Comparison of ENCODE assay signal across 13 cellular contexts in genomic region chr6:97449437-97449966, GRCh38.
"Had no signal": no experiment of that assay in that cellular context is flagged by ENCODE, and none has a peak within 500 bp of the region (broad histone marks: within the 10 kb centered on the region; RNA-seq: fewer than 3 reads in every experiment).

No MANE protein-coding gene starts in this region.

- H3K27ac ChIP-seq: epithelial cell of prostate, esophagus muscularis mucosa, hepatocyte, parathyroid adenoma, psoas muscle, right lobe of liver had no signal

- DNase-seq: effector memory CD8-positive, alpha-beta T cell; foreskin fibroblast; psoas muscle; retina; right lobe of liver; stimulated activated CD4-positive, alpha-beta T cell treated with anti-CD3 and anti-CD28 coated beads, Interleukin-4, amount 100 ng/mL, for 1 hour; trophoblast cell had no signal

- H3K4me1 ChIP-seq: esophagus muscularis mucosa, parathyroid adenoma, psoas muscle, right lobe of liver had no signal

- ATAC-seq: effector memory CD8-positive, alpha-beta T cell; natural killer cell treated with Interleukin-12 subunit alpha and Interleukin-12 subunit beta and Interleukin-15 and Interleukin-18, amount 100 ng/mL, for 72 hours; psoas muscle; right lobe of liver; stimulated activated memory B cell treated with anti-CD40 and anti-IgM and Interleukin-4, amounts not matched to agents 10 μg/mL and 1 μg/mL and 100 μg/mL, for 72 hours had no signal

- H3K36me3 ChIP-seq: esophagus muscularis mucosa, right lobe of liver had no signal

- H3K4me3 ChIP-seq: esophagus muscularis mucosa, hepatocyte, psoas muscle, right lobe of liver had no signal

- H3K9me3 ChIP-seq: esophagus muscularis mucosa, psoas muscle, right lobe of liver had no signal

- H3K27me3 ChIP-seq: esophagus muscularis mucosa, hepatocyte, right lobe of liver had no signal
